In the genomic region with DNA sequence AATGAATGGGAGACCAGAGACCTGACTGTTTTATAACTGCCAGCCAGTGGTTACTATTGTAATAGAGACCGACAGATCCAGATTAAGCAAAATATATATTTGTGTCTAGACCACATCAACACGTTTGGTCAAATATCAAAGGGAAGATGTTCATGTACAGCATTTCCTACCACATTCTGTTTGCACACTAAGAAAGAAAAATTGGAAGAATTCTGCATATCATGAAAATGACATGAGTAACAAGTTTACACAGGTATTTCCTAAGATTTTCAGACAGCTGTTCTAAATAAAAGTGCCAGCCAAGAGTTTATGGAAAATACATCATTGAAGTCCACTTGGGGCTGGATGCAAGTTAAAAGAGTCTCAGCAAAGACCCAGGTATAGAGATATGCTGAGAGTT, we compare ENCODE assay signal across 17 cellular contexts.
DNase-seq lines count a peak whose midpoint lies in the region; ATAC-seq, FAIRE-seq and TF ChIP-seq lines count a peak whose summit lies in the region.
"Had no signal": no experiment of that assay in that cellular context is flagged by ENCODE, and none has a peak within 500 bp of the region (broad histone marks: within the 10 kb centered on the region; RNA-seq: fewer than 3 reads in every experiment).

No MANE protein-coding gene starts in this region.

- H3K14ac ChIP-seq in trophoblast cell (ENCODE audit: low read length): no peak overlapping the region

- DNase-seq in A549 (ENCODE audit: low read depth in 1 of 2, low spot score in 1 of 2): no peak
- DNase-seq in RWPE2 (ENCODE audit: low spot score): no peak
- no peak for DNase-seq in epithelial cell of prostate (ENCODE audit: low read depth, low spot score)
- DNase-seq in trophoblast cell: peak; percentile 4 to 84
- no peak for DNase-seq in stimulated activated naive CD8-positive, alpha-beta T cell treated with anti-CD3 and anti-CD28 coated beads, Interleukin-15, Interleukin-2, amounts not matched to agents 100 U/mL and 50 U/mL, for 24 hours
- DNase-seq: CD4-positive, CD25-positive, alpha-beta regulatory T cell; DMS53; GF-D8; HFFc6; KBM-7 had no signal

- TF ChIP-seq CTCF in A549 (IDR thresholded peaks at IDR 0.05): no peak
- no peak for TF ChIP-seq CTCF in RWPE2 (IDR thresholded peaks at IDR 0.05; ENCODE audit: poor library complexity, severe bottlenecking)

- H2AK5ac ChIP-seq in trophoblast cell (ENCODE audit: low read length): no peak overlapping the region

- no peak for FAIRE-seq in A549 (lab: Jason Lieb, UNC)
- FAIRE-seq: H1 had no signal

- H2BK5ac ChIP-seq in trophoblast cell (ENCODE audit: low read depth, low read length, poor library complexity): no peak overlapping the region

- no peaks in the 10 kb centered on the region for H3K79me1 ChIP-seq in trophoblast cell (ENCODE audit: low read length)

- TF ChIP-seq RAD21 in A549 (conservative IDR thresholded peaks at IDR 0.05 in 1 of 2, IDR thresholded peaks at IDR 0.05 in 1 of 2): no peak

- H2BK120ac ChIP-seq in trophoblast cell (ENCODE audit: insufficient read depth, low read length, poor library complexity): no peak overlapping the region

- CTCF ChIA-PET in A549 (lab: Yijun Ruan, JAX): no interaction called here

- H3K27me3 ChIP-seq in RWPE2 (ENCODE audit: insufficient read depth, poor library complexity, severe bottlenecking) (no peaks in the 10 kb centered on the region), trophoblast cell (ENCODE audit: insufficient read depth, low read length) (no peaks in the 10 kb centered on the region)
- H3K27me3 ChIP-seq: BLaER1 treated with 17β-estradiol and CSF1 and Interleukin-3, amounts not matched to agents 10 nM and 100 nM had no signal

- H3K27ac ChIP-seq in A549 (no peak overlapping the region), RWPE2 (ENCODE audit: poor library complexity, severe bottlenecking) (peak overlapping the region; percentile 78), epithelial cell of prostate (peak overlapping the region; percentile 76), trophoblast cell (ENCODE audit: low read depth, low read length) (no peak overlapping the region)
- H3K27ac ChIP-seq: 22Rv1; BLaER1 treated with 17β-estradiol and CSF1 and Interleukin-3, amounts not matched to agents 10 nM and 100 nM had no signal

- no peak overlapping the region for H3K18ac ChIP-seq in trophoblast cell (ENCODE audit: low read length)

- H3K4me3 ChIP-seq in A549 (no peak overlapping the region), RWPE2 (ENCODE audit: severe bottlenecking) (no peak overlapping the region), trophoblast cell (ENCODE audit: low read depth, low read length) (no peak overlapping the region)
- H3K4me3 ChIP-seq: BLaER1 treated with 17β-estradiol and CSF1 and Interleukin-3, amounts not matched to agents 10 nM and 100 nM; HAP-1 had no signal

- H2BK12ac ChIP-seq in trophoblast cell (ENCODE audit: low read length): no peak overlapping the region

- peaks cover 33% of the 10 kb centered on the region for H3K4me1 ChIP-seq in A549
- peaks cover 39% of the 10 kb centered on the region for H3K4me1 ChIP-seq in RWPE2 (ENCODE audit: insufficient read depth, poor library complexity, severe bottlenecking)
- H3K4me1 ChIP-seq in trophoblast cell (ENCODE audit: control insufficient read depth in 1 of 2, insufficient read depth in 2 of 2, low read length in 2 of 2): no peaks in the 10 kb centered on the region
- H3K4me1 ChIP-seq: BLaER1 treated with 17β-estradiol and CSF1 and Interleukin-3, amounts not matched to agents 10 nM and 100 nM; HAP-1 had no signal

- no peaks in the 10 kb centered on the region for H3K9me3 ChIP-seq in A549
- no peaks in the 10 kb centered on the region for H3K9me3 ChIP-seq in RWPE2 (ENCODE audit: severe bottlenecking)
- no peaks in the 10 kb centered on the region for H3K9me3 ChIP-seq in trophoblast cell (ENCODE audit: insufficient read depth, low read depth, low read length)
- H3K9me3 ChIP-seq: BLaER1 treated with 17β-estradiol and CSF1 and Interleukin-3, amounts not matched to agents 10 nM and 100 nM; HAP-1 had no signal

- no peaks in the 10 kb centered on the region for H3K79me2 ChIP-seq in trophoblast cell (ENCODE audit: control insufficient read depth, insufficient read depth, low read length, poor library complexity)

- no peak overlapping the region for H3K9ac ChIP-seq in trophoblast cell (ENCODE audit: low read length)
- H3K9ac ChIP-seq: BLaER1 treated with 17β-estradiol and CSF1 and Interleukin-3, amounts not matched to agents 10 nM and 100 nM had no signal

- H3K23ac ChIP-seq in trophoblast cell (ENCODE audit: low read length): no peak overlapping the region

- TF ChIP-seq POLR2A in A549 (IDR thresholded peaks at IDR 0.05; ENCODE audit: low read length): no peak

- H3K36me3 ChIP-seq in RWPE2 (ENCODE audit: low read depth) (no peaks in the 10 kb centered on the region), trophoblast cell (ENCODE audit: control insufficient read depth in 1 of 2, insufficient read depth in 2 of 2, low read length in 2 of 2) (no peaks in the 10 kb centered on the region)
- H3K36me3 ChIP-seq: BLaER1 treated with 17β-estradiol and CSF1 and Interleukin-3, amounts not matched to agents 10 nM and 100 nM; HAP-1 had no signal

- POLR2A ChIA-PET in A549 (lab: Yijun Ruan, JAX): no interaction called here

- H3K4me2 ChIP-seq in A549 (peak overlapping the region; percentile 2; the same call in 1 of the 3 replicates), trophoblast cell (ENCODE audit: low read length) (no peak overlapping the region)
- H3K4me2 ChIP-seq: BLaER1 treated with 17β-estradiol and CSF1 and Interleukin-3, amounts not matched to agents 10 nM and 100 nM had no signal

- no peak for TF ChIP-seq EP300 in A549 (IDR thresholded peaks at IDR 0.05)

- no peak overlapping the region for H4K12ac ChIP-seq in trophoblast cell (ENCODE audit: low read depth, low read length)

- no peak overlapping the region for H2AFZ ChIP-seq in trophoblast cell (ENCODE audit: insufficient read depth, low read length, poor library complexity)

- ATAC-seq in A549: no peak
- ATAC-seq in RWPE2 (ENCODE audit: low read depth): peak; percentile 59; the same call in 2 of the 3 replicates
- no peak for ATAC-seq in stimulated activated naive CD8-positive, alpha-beta T cell treated with anti-CD3 and anti-CD28 coated beads, Interleukin-15, Interleukin-2, amounts not matched to agents 100 U/mL and 50 U/mL, for 24 hours
- no peak for ATAC-seq in GM19463 (IDR thresholded peaks at IDR 0.05; ENCODE audit: unreplicated experiment)
- no peak for ATAC-seq in HG02642 (IDR thresholded peaks at IDR 0.05; ENCODE audit: poor library complexity, unreplicated experiment)
- ATAC-seq in GM18867 (IDR thresholded peaks at IDR 0.05; ENCODE audit: unreplicated experiment): no peak

- H3K4ac ChIP-seq in trophoblast cell (ENCODE audit: low read depth, low read length): no peak overlapping the region

- H4K91ac ChIP-seq in trophoblast cell (ENCODE audit: low read depth, low read length): no peak overlapping the region

- H4K8ac ChIP-seq in trophoblast cell (ENCODE audit: low read depth, low read length): no peak overlapping the region

- 31% methylated on average over 2 of the region's 2 CpGs for WGBS in A549 (ENCODE audit: missing lambda C conversion rate)
- WGBS in trophoblast cell (ENCODE audit: extremely low coverage, insufficient coverage, insufficient read length): no CpG with 5 or more reads among the region's 2 CpGs

TF ChIP-seq in A549, 52 proteins besides CTCF, POLR2A, EP300 and RAD21:
- no peak for TF ChIP-seq MAFK (IDR thresholded peaks at IDR 0.05; ENCODE audit: partially characterized antibody)
- TF ChIP-seq, protein P1, sequence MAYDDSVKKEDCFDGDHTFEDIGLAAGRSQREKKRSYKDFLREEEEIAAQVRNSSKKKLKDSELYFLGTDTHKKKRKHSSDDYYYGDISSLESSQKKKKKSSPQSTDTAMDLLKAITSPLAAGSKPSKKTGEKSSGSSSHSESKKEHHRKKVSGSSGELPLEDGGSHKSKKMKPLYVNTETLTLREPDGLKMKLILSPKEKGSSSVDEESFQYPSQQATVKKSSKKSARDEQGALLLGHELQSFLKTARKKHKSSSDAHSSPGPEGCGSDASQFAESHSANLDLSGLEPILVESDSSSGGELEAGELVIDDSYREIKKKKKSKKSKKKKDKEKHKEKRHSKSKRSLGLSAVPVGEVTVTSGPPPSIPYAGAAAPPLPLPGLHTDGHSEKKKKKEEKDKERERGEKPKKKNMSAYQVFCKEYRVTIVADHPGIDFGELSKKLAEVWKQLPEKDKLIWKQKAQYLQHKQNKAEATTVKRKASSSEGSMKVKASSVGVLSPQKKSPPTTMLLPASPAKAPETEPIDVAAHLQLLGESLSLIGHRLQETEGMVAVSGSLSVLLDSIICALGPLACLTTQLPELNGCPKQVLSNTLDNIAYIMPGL (CRISPR knock-in tag; IDR thresholded peaks at IDR 0.05; ENCODE audit: borderline replicate concordance): no peak
- no peak for TF ChIP-seq HOXB13 (CRISPR knock-in tag; IDR thresholded peaks at IDR 0.05; ENCODE audit: low read depth)
- no peak for TF ChIP-seq EHMT2 (IDR thresholded peaks at IDR 0.05; ENCODE audit: low read depth)
- TF ChIP-seq KDM1A (IDR thresholded peaks at IDR 0.05; ENCODE audit: low read depth): no peak
- TF ChIP-seq, protein P2, sequence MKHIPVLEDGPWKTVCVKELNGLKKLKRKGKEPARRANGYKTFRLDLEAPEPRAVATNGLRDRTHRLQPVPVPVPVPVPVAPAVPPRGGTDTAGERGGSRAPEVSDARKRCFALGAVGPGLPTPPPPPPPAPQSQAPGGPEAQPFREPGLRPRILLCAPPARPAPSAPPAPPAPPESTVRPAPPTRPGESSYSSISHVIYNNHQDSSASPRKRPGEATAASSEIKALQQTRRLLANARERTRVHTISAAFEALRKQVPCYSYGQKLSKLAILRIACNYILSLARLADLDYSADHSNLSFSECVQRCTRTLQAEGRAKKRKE (CRISPR knock-in tag; IDR thresholded peaks at IDR 0.05; ENCODE audit: low read depth): no peak
- no peak for TF ChIP-seq RCOR1 (IDR thresholded peaks at IDR 0.05; ENCODE audit: low read depth, low read length)
- TF ChIP-seq KDM5A (IDR thresholded peaks at IDR 0.05): no peak
TF ChIP-seq in A549: peak in this region for 0.

Comparison
In these comparisons a context has a peak if more than half of its experiments do, and no peak if none do; other contexts are left out.
1. DNase-seq: peak in trophoblast cell (2 of 2); none in A549 (0 of 2), RWPE2 (single experiment), epithelial cell of prostate (single experiment) and stimulated activated naive CD8-positive, alpha-beta T cell treated with anti-CD3 and anti-CD28 coated beads, Interleukin-15, Interleukin-2, amounts not matched to agents 100 U/mL and 50 U/mL, for 24 hours (single experiment).
2. H3K27ac ChIP-seq: peak in RWPE2 (single experiment) and epithelial cell of prostate (single experiment); none in A549 (0 of 2) and trophoblast cell (single experiment).